In the genomic region with DNA sequence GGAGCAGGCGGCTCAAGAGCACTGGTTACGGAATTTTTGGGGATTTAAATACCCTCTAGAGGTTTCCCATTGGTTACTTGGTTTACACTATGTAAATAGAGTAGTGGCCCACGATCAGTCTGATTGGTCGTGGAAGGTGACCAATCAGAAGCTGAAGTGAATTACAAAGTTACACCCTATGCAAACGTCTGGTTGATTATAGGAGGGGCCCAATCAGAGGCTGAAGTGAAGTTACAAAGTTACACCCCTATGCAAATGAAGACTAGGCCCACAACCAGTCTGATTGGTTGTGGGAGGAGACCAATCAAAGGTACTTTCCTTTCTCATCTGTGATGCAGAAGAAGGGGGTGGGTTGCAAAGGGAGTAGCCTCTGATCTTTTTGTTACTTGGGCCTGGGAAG, we compare ENCODE assay signal across 1 cellular context.
TF ChIP-seq lines count a peak whose summit lies in the region.

No MANE protein-coding gene starts in this region.

TF ChIP-seq in IMR-90, 13 proteins besides CTCF, POLR2A, EP300 and RAD21 (continued from another document):
- TF ChIP-seq BHLHE40 (IDR thresholded peaks at IDR 0.05; ENCODE audit: low read depth, low read length), result no peak
- TF ChIP-seq, protein P1, sequence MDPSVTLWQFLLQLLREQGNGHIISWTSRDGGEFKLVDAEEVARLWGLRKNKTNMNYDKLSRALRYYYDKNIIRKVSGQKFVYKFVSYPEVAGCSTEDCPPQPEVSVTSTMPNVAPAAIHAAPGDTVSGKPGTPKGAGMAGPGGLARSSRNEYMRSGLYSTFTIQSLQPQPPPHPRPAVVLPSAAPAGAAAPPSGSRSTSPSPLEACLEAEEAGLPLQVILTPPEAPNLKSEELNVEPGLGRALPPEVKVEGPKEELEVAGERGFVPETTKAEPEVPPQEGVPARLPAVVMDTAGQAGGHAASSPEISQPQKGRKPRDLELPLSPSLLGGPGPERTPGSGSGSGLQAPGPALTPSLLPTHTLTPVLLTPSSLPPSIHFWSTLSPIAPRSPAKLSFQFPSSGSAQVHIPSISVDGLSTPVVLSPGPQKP (IDR thresholded peaks at IDR 0.05; ENCODE audit: borderline replicate concordance, low read depth, low read length), result no peak
- no peak for TF ChIP-seq MAZ (IDR thresholded peaks at IDR 0.05; ENCODE audit: borderline replicate concordance, low read depth, low read length)
- TF ChIP-seq CEBPB (IDR thresholded peaks at IDR 0.05; ENCODE audit: low read depth, low read length), result no peak
TF ChIP-seq in IMR-90: peak in this region for 0.
